ENCODE assay signal across 8 cellular contexts in the genomic region with DNA sequence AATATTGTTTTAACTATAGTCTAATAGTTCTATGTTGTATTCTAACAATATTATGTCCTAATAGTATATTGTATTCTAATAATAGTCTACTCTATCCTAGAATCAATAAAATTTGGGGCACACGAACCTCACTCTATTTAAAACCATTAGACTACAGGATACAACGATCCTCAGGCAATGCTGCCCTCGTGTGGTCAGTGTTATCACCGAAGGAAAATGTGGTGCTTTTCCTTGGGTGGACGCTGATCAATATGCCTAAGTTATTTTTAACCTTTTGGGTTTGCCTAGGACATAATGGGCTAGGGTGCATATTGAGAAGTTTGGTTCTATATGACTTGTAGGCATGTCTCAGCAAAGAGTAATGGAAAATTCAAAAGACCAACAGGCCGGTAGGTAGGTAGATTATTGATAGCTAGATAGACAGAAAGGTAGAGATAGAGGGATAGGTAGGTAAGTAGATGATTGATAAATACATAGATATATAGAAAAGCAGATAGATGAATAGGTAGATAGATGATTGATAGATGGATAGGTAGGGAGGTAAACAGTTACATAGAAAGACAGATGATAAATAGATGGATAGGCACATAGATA.
A peak's percentile ranks its signal among the peaks of the same experiment; 100 is the strongest.
DNase-seq lines count a peak whose midpoint lies in the region; ATAC-seq, FAIRE-seq and TF ChIP-seq lines count a peak whose summit lies in the region.

No MANE protein-coding gene starts in this region.

- DNase-seq in Right ventricle myocardium superior = no peak
- DNase-seq in Right ventricle myocardium inferior (ENCODE audit: missing footprints) = no peak
- DNase-seq in RCC 7860 (ENCODE audit: low spot score) = peak; percentile 3
- DNase-seq in astrocyte of the spinal cord (ENCODE audit: low read depth, low spot score) = peak; percentile 46
- peak in 2 of 3 experiments; percentile 1 to 18 for DNase-seq in stimulated activated CD4-positive, alpha-beta T cell treated with anti-CD3 and anti-CD28 coated beads, TNF-alpha, amount 100 ng/mL, for 24 hours (ENCODE audit: low read depth in 3 of 3)

- FAIRE-seq in RCC 7860 (lab: Jason Lieb, UNC) (peak; percentile 70), islet of Langerhans (lab: Jason Lieb, UNC) (peak; percentile 92)

- ATAC-seq in Right ventricle myocardium superior (ENCODE audit: poor library complexity) (peak; percentile 34), Right ventricle myocardium inferior (no peak), HG03064 (IDR thresholded peaks at IDR 0.05; ENCODE audit: low read depth, unreplicated experiment) (peak; percentile 62), HG03571 (IDR thresholded peaks at IDR 0.05; ENCODE audit: unreplicated experiment) (no peak)

- peak; percentile 67 for TF ChIP-seq CTCF in astrocyte of the spinal cord (IDR thresholded peaks at IDR 0.05; ENCODE audit: low read depth, low read length)

- intact Hi-C loops in Right ventricle myocardium superior (cut with DNase I) = loop anchor here (10.0 kb wide), 1 partner anchor 524 kb away; no protein-coding TSS in a partner anchor
- intact Hi-C loops in Right ventricle myocardium inferior (cut with DNase I) = loop anchor here (10.0 kb wide), 1 partner anchor 524 kb away; no protein-coding TSS in a partner anchor

- H3K4me3 ChIP-seq in astrocyte of the spinal cord (ENCODE audit: low read depth, low read length) = no peak overlapping the region

- in situ Hi-C loops in astrocyte of the spinal cord (cut with HindIII; ENCODE audit: low sequenced_read_pairs) = no loop called here

Comparison
In these comparisons a context has a peak if more than half of its experiments do, and no peak if none do; other contexts are left out.
1. ATAC-seq: peak in Right ventricle myocardium superior (single experiment) and HG03064 (single experiment); none in Right ventricle myocardium inferior (single experiment) and HG03571 (single experiment).
2. DNase-seq: peak in RCC 7860 (single experiment), astrocyte of the spinal cord (single experiment) and stimulated activated CD4-positive, alpha-beta T cell treated with anti-CD3 and anti-CD28 coated beads, TNF-alpha, amount 100 ng/mL, for 24 hours (2 of 3); none in Right ventricle myocardium superior (single experiment) and Right ventricle myocardium inferior (single experiment).